Comparison of ENCODE assay signal across 1 cellular context in the genomic region with DNA sequence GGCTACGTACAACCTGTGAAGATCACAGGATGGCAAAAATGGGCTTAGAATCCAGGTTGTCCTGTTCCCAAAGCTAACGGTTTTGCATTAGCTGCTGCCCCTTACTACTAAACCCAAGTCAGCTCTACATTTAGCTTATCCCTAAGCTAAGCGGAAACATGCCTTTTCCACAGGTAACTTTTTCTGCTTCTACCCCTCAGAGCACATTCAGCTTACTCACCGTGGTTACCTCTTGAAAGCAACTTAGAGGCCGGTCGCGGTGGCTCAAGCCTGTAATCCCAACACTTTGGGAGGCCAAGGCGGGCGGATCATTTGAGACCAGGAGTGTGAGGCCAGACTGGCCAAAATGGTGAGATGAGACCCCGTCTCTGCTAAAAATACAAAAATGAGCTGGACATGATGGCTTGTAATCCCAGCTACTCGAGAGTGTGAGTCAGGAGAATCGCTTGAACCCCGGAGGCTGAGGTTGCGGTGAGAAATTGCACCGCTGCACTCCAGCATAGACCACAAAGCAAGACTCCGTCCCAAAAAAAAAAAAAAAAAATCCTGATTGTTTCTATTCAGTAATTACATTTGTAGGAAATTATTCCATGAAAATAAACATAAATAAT.
TF ChIP-seq lines count a peak whose summit lies in the region.

No MANE protein-coding gene starts in this region.

TF ChIP-seq in GM12878, 131 proteins besides CTCF, POLR2A, EP300 and RAD21 (continues in another document):
- TF ChIP-seq EED (IDR thresholded peaks at IDR 0.05; ENCODE audit: low read depth) (0 out of 2 replicates have a peak, but pooled peaks have one; percentile 9), MLLT1 (IDR thresholded peaks at IDR 0.05) (peak; percentile 97), FOXK2 (IDR thresholded peaks at IDR 0.05) (no peak), BACH1 (IDR thresholded peaks at IDR 0.05; ENCODE audit: borderline replicate concordance) (0 out of 2 replicates have a peak, but pooled peaks have one; percentile 7), ZNF24 (IDR thresholded peaks at IDR 0.05) (no peak), SUPT20H (IDR thresholded peaks at IDR 0.05; ENCODE audit: borderline replicate concordance, control insufficient read depth, low read depth, low read length) (no peak), IRF3 (IDR thresholded peaks at IDR 0.05) (no peak), YY1 (IDR thresholded peaks at IDR 0.05; ENCODE audit: low read depth, low read length) (no peak), ZZZ3 (IDR thresholded peaks at IDR 0.05; ENCODE audit: control insufficient read depth, insufficient read length, low read depth) (no peak), YBX1 (IDR thresholded peaks at IDR 0.05) (no peak), SUZ12 (IDR thresholded peaks at IDR 0.05; ENCODE audit: unreplicated experiment) (no peak), ETV6 (conservative IDR thresholded peaks at IDR 0.05 in 1 of 2, IDR thresholded peaks at IDR 0.05 in 1 of 2; ENCODE audit: borderline replicate concordance in 1 of 2, low read depth in 1 of 2) (no peak), EGR1 (IDR thresholded peaks at IDR 0.05; ENCODE audit: borderline replicate concordance in 1 of 2, low read depth in 2 of 2, low read length in 2 of 2) (no peak), STAT1 (conservative IDR thresholded peaks at IDR 0.05) (no peak; the same call in 1 of the 2 replicates), RFX5 (IDR thresholded peaks at IDR 0.05; ENCODE audit: low read depth, low read length) (no peak), ATF7 (IDR thresholded peaks at IDR 0.05; ENCODE audit: low read depth) (0 out of 2 replicates have a peak, but pooled peaks have one; percentile 7), PML (IDR thresholded peaks at IDR 0.05; ENCODE audit: low read length) (no peak; the same call in 1 of the 2 replicates), SMARCA5 (IDR thresholded peaks at IDR 0.05) (0 out of 2 replicates have a peak, but pooled peaks have one; percentile 40), NFYA (IDR thresholded peaks at IDR 0.05; ENCODE audit: borderline replicate concordance, low read depth, low read length) (no peak), ATF2 (IDR thresholded peaks at IDR 0.05; ENCODE audit: low read length) (no peak), NFIC (IDR thresholded peaks at IDR 0.05; ENCODE audit: low read depth, low read length) (no peak), STAT3 (IDR thresholded peaks at IDR 0.05; ENCODE audit: low read depth, low read length) (no peak), RCOR1 (conservative IDR thresholded peaks at IDR 0.05; ENCODE audit: low read depth, low read length) (no peak), SP1 (IDR thresholded peaks at IDR 0.05; ENCODE audit: low read depth, low read length) (no peak), TCF12 (IDR thresholded peaks at IDR 0.05; ENCODE audit: low read depth, low read length) (no peak), CUX1 (IDR thresholded peaks at IDR 0.05; ENCODE audit: insufficient replicate concordance, low read depth, low read length) (no peak), CHD4 (IDR thresholded peaks at IDR 0.05) (no peak), SMAD5 (IDR thresholded peaks at IDR 0.05; ENCODE audit: low read depth) (no peak), TBL1XR1 (IDR thresholded peaks at IDR 0.05; ENCODE audit: low read depth, low read length) (no peak), SMAD1 (IDR thresholded peaks at IDR 0.05; ENCODE audit: low read depth, partially characterized antibody) (peak; percentile 73), PAX8 (IDR thresholded peaks at IDR 0.05) (no peak), POLR2AphosphoS5 (IDR thresholded peaks at IDR 0.05; ENCODE audit: low read length) (no peak), ASH2L (IDR thresholded peaks at IDR 0.05; ENCODE audit: borderline replicate concordance, low read depth) (no peak), SRF (IDR thresholded peaks at IDR 0.05; ENCODE audit: low read depth in 2 of 2, low read length in 2 of 2) (no peak), MEF2A (IDR thresholded peaks at IDR 0.05; ENCODE audit: insufficient read depth, low read depth, low read length) (no peak), ZSCAN29 (IDR thresholded peaks at IDR 0.05) (no peak), PAX5 (IDR thresholded peaks at IDR 0.05; ENCODE audit: borderline replicate concordance, low read depth, low read length) (no peak), NR2F1 (conservative IDR thresholded peaks at IDR 0.05) (no peak), IKZF2 (IDR thresholded peaks at IDR 0.05) (no peak), JUND (IDR thresholded peaks at IDR 0.05; ENCODE audit: low read depth, low read length) (no peak), CEBPB (IDR thresholded peaks at IDR 0.05; ENCODE audit: borderline replicate concordance in 1 of 2, low read depth in 2 of 2, low read length in 2 of 2) (no peak)
- TF ChIP-seq, protein P1, sequence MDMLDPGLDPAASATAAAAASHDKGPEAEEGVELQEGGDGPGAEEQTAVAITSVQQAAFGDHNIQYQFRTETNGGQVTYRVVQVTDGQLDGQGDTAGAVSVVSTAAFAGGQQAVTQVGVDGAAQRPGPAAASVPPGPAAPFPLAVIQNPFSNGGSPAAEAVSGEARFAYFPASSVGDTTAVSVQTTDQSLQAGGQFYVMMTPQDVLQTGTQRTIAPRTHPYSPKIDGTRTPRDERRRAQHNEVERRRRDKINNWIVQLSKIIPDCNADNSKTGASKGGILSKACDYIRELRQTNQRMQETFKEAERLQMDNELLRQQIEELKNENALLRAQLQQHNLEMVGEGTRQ (IDR thresholded peaks at IDR 0.05; ENCODE audit: borderline replicate concordance, low read depth, low read length) = no peak
- TF ChIP-seq, protein P2, sequence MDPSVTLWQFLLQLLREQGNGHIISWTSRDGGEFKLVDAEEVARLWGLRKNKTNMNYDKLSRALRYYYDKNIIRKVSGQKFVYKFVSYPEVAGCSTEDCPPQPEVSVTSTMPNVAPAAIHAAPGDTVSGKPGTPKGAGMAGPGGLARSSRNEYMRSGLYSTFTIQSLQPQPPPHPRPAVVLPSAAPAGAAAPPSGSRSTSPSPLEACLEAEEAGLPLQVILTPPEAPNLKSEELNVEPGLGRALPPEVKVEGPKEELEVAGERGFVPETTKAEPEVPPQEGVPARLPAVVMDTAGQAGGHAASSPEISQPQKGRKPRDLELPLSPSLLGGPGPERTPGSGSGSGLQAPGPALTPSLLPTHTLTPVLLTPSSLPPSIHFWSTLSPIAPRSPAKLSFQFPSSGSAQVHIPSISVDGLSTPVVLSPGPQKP (IDR thresholded peaks at IDR 0.05; ENCODE audit: low read depth, low read length) = no peak
- TF ChIP-seq, protein P3, sequence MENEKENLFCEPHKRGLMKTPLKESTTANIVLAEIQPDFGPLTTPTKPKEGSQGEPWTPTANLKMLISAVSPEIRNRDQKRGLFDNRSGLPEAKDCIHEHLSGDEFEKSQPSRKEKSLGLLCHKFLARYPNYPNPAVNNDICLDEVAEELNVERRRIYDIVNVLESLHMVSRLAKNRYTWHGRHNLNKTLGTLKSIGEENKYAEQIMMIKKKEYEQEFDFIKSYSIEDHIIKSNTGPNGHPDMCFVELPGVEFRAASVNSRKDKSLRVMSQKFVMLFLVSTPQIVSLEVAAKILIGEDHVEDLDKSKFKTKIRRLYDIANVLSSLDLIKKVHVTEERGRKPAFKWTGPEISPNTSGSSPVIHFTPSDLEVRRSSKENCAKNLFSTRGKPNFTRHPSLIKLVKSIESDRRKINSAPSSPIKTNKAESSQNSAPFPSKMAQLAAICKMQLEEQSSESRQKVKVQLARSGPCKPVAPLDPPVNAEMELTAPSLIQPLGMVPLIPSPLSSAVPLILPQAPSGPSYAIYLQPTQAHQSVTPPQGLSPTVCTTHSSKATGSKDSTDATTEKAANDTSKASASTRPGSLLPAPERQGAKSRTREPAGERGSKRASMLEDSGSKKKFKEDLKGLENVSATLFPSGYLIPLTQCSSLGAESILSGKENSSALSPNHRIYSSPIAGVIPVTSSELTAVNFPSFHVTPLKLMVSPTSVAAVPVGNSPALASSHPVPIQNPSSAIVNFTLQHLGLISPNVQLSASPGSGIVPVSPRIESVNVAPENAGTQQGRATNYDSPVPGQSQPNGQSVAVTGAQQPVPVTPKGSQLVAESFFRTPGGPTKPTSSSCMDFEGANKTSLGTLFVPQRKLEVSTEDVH (IDR thresholded peaks at IDR 0.05; ENCODE audit: low read depth, partially characterized antibody) = peak; percentile 9
- TF ChIP-seq, protein P4, sequence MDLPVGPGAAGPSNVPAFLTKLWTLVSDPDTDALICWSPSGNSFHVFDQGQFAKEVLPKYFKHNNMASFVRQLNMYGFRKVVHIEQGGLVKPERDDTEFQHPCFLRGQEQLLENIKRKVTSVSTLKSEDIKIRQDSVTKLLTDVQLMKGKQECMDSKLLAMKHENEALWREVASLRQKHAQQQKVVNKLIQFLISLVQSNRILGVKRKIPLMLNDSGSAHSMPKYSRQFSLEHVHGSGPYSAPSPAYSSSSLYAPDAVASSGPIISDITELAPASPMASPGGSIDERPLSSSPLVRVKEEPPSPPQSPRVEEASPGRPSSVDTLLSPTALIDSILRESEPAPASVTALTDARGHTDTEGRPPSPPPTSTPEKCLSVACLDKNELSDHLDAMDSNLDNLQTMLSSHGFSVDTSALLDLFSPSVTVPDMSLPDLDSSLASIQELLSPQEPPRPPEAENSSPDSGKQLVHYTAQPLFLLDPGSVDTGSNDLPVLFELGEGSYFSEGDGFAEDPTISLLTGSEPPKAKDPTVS (IDR thresholded peaks at IDR 0.05; ENCODE audit: low read depth, low read length) = no peak
